In the genomic region with DNA sequence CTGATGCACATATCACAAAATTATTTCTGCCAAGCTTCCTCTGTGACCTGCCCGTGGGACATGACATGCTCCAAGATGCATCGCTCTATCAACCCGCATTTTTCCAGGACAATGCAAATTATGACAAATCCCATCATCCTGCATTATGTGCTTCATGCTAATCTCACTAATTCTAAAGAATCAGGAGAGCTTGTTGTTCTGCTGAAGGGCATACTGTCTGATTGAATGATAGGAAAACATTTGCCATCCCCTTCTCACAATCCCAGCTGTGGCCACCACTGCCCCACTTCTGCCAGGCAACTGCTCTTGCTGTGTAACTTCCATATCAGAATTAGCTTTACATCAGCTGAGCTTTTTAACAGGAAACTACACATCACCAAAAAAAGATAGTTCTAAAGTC, we compare ENCODE assay signal across 22 cellular contexts.
"Had no signal": no experiment of that assay in that cellular context is flagged by ENCODE, and none has a peak within 500 bp of the region (broad histone marks: within the 10 kb centered on the region; RNA-seq: fewer than 3 reads in every experiment).

No MANE protein-coding gene starts in this region.

- H3K27me3 ChIP-seq: upper lobe of left lung, vagina had no signal

- ATAC-seq: activated CD4-positive, CD25-positive, alpha-beta regulatory T cell treated with anti-CD3 and anti-CD28 coated beads, Interleukin-2, amount 50 U/mL, for 24 hours; natural killer cell; stimulated activated effector memory CD8-positive, alpha-beta T cell treated with anti-CD3 and anti-CD28 coated beads, Interleukin-12 subunit alpha, Interleukin-12 subunit beta, amount 100 ng/mL, for 72 hours had no signal

- H3K4me3 ChIP-seq: skin epidermis, thoracic aorta, upper lobe of left lung, vagina had no signal

- H3K27ac ChIP-seq: skin epidermis, thoracic aorta, upper lobe of left lung, vagina, VCaP had no signal

- H3K4me3 Mint-ChIP-seq: activated naive CD4-positive, alpha-beta T cell treated with anti-CD3 and anti-CD28 coated beads, Interleukin-2, amount 10 ng/mL, durations not matched to agents 7 days and 5 days; activated naive CD8-positive, alpha-beta T cell treated with anti-CD3 and anti-CD28 coated beads, Interleukin-2, amount 10 ng/mL, durations not matched to agents 7 days and 5 days; immature natural killer cell; natural killer cell; stimulated activated effector memory CD8-positive, alpha-beta T cell treated with anti-CD3 and anti-CD28 coated beads, Interleukin-12 subunit alpha, Interleukin-12 subunit beta, amount 100 ng/mL, for 72 hours; stimulated activated naive CD8-positive, alpha-beta T cell treated with anti-CD3 and anti-CD28 coated beads, Interleukin-15, Interleukin-2, amounts not matched to agents 100 ng/mL and 50 ng/mL, for 24 hours had no signal

- H3K9me3 ChIP-seq: thoracic aorta, upper lobe of left lung, vagina had no signal

- H3K27ac Mint-ChIP-seq: activated naive CD4-positive, alpha-beta T cell treated with anti-CD3 and anti-CD28 coated beads, Interleukin-2, amount 10 ng/mL, durations not matched to agents 7 days and 5 days; activated naive CD8-positive, alpha-beta T cell treated with anti-CD3 and anti-CD28 coated beads, Interleukin-2, amount 10 ng/mL, durations not matched to agents 7 days and 5 days; immature natural killer cell; natural killer cell; stimulated activated effector memory CD8-positive, alpha-beta T cell treated with anti-CD3 and anti-CD28 coated beads, Interleukin-12 subunit alpha, Interleukin-12 subunit beta, amount 100 ng/mL, for 72 hours; stimulated activated naive CD8-positive, alpha-beta T cell treated with anti-CD3 and anti-CD28 coated beads, Interleukin-15, Interleukin-2, amounts not matched to agents 100 ng/mL and 50 ng/mL, for 24 hours had no signal

- H3K36me3 ChIP-seq: thoracic aorta, upper lobe of left lung, vagina had no signal

- H3K36me3 Mint-ChIP-seq: activated naive CD4-positive, alpha-beta T cell treated with anti-CD3 and anti-CD28 coated beads, Interleukin-2, amount 10 ng/mL, durations not matched to agents 7 days and 5 days; activated naive CD8-positive, alpha-beta T cell treated with anti-CD3 and anti-CD28 coated beads, Interleukin-2, amount 10 ng/mL, durations not matched to agents 7 days and 5 days; immature natural killer cell; natural killer cell; stimulated activated effector memory CD8-positive, alpha-beta T cell treated with anti-CD3 and anti-CD28 coated beads, Interleukin-12 subunit alpha, Interleukin-12 subunit beta, amount 100 ng/mL, for 72 hours had no signal

- H3K4me1 ChIP-seq: upper lobe of left lung, vagina had no signal

- DNase-seq: activated CD4-positive, alpha-beta T cell treated with anti-CD3 and anti-CD28 coated beads for 48 hours; activated CD4-positive, alpha-beta T cell treated with anti-CD3 and anti-CD28 coated beads, Interleukin-2, amount 50 U/mL, for 48 hours; activated CD8-positive, alpha-beta memory T cell treated with anti-CD3 and anti-CD28 coated beads for 24 hours; activated effector memory CD4-positive, alpha-beta T cell treated with Interleukin-2 at 50 U/mL for 16 hours; activated naive CD4-positive, alpha-beta T cell treated with anti-CD3 and anti-CD28 coated beads, Interleukin-2, amount 10 ng/mL, durations not matched to agents 7 days and 5 days; activated naive CD8-positive, alpha-beta T cell treated with anti-CD3 and anti-CD28 coated beads, Interleukin-2, amount 10 ng/mL, durations not matched to agents 7 days and 5 days; amniotic stem cell; cortex of kidney; immature natural killer cell; kidney; left colon; natural killer cell; stimulated activated CD4-positive, alpha-beta T cell treated with anti-CD3 and anti-CD28 coated beads, Interleukin-4, amount 100 ng/mL, for 24 hours; T-helper 1 cell; upper lobe of left lung had no signal

- H3K27me3 Mint-ChIP-seq: activated naive CD4-positive, alpha-beta T cell treated with anti-CD3 and anti-CD28 coated beads, Interleukin-2, amount 10 ng/mL, durations not matched to agents 7 days and 5 days; activated naive CD8-positive, alpha-beta T cell treated with anti-CD3 and anti-CD28 coated beads, Interleukin-2, amount 10 ng/mL, durations not matched to agents 7 days and 5 days; stimulated activated naive CD8-positive, alpha-beta T cell treated with anti-CD3 and anti-CD28 coated beads, Interleukin-15, Interleukin-2, amounts not matched to agents 100 ng/mL and 50 ng/mL, for 24 hours had no signal

- H3K4me1 Mint-ChIP-seq: activated naive CD4-positive, alpha-beta T cell treated with anti-CD3 and anti-CD28 coated beads, Interleukin-2, amount 10 ng/mL, durations not matched to agents 7 days and 5 days; activated naive CD8-positive, alpha-beta T cell treated with anti-CD3 and anti-CD28 coated beads, Interleukin-2, amount 10 ng/mL, durations not matched to agents 7 days and 5 days; immature natural killer cell; natural killer cell; stimulated activated effector memory CD8-positive, alpha-beta T cell treated with anti-CD3 and anti-CD28 coated beads, Interleukin-12 subunit alpha, Interleukin-12 subunit beta, amount 100 ng/mL, for 72 hours had no signal

- H3K9me3 Mint-ChIP-seq: activated naive CD4-positive, alpha-beta T cell treated with anti-CD3 and anti-CD28 coated beads, Interleukin-2, amount 10 ng/mL, durations not matched to agents 7 days and 5 days; activated naive CD8-positive, alpha-beta T cell treated with anti-CD3 and anti-CD28 coated beads, Interleukin-2, amount 10 ng/mL, durations not matched to agents 7 days and 5 days; stimulated activated effector memory CD8-positive, alpha-beta T cell treated with anti-CD3 and anti-CD28 coated beads, Interleukin-12 subunit alpha, Interleukin-12 subunit beta, amount 100 ng/mL, for 72 hours; stimulated activated naive CD8-positive, alpha-beta T cell treated with anti-CD3 and anti-CD28 coated beads, Interleukin-15, Interleukin-2, amounts not matched to agents 100 ng/mL and 50 ng/mL, for 24 hours had no signal
